21 cellular contexts compared by ENCODE assay signal in the genomic region with DNA sequence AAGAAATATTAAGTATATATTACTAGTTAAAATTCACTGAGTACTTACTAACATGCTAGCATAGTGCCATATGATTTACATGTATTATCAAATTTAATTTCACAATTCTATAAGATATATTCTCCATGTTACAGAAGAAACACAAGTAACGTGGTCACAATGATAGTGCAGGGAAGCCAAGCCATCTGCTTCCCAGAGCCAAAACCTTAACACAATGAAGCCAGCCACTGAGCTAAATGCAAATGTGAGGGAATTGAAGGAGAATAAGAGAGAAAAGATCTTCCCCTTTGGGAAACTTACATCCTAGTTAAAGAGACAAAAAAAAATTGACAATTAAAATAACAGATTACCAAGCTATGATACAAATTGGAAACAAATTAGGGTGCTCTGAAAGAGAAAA.
"Had no signal": no experiment of that assay in that cellular context is flagged by ENCODE, and none has a peak within 500 bp of the region (broad histone marks: within the 10 kb centered on the region; RNA-seq: fewer than 3 reads in every experiment).

No MANE protein-coding gene starts in this region.

- DNase-seq: Karpas-422, KG1, MG63, NCI-H1092, NCI-H1105 treated with DMSO at 0.1 percent for 48 hours, NCI-H1417 treated with DMSO at 0.1 percent for 48 hours, NCI-H146, NCI-H1694 treated with DMSO at 0.1 percent for 48 hours, NCI-H1930, NCI-H2081 treated with DMSO at 0.1 percent for 48 hours, NCI-H2171 treated with DMSO at 0.1 percent for 48 hours, NCI-H345, NCI-H446 treated with DMSO at 0.1 percent for 48 hours, NCI-H510A treated with DMSO at 0.1 percent for 48 hours, NCI-H526, NCI-H774, Right ventricle myocardium superior, RPMI8226, SIG-M5, SK-N-SH, SW 1271 had no signal
